In the genomic region with DNA sequence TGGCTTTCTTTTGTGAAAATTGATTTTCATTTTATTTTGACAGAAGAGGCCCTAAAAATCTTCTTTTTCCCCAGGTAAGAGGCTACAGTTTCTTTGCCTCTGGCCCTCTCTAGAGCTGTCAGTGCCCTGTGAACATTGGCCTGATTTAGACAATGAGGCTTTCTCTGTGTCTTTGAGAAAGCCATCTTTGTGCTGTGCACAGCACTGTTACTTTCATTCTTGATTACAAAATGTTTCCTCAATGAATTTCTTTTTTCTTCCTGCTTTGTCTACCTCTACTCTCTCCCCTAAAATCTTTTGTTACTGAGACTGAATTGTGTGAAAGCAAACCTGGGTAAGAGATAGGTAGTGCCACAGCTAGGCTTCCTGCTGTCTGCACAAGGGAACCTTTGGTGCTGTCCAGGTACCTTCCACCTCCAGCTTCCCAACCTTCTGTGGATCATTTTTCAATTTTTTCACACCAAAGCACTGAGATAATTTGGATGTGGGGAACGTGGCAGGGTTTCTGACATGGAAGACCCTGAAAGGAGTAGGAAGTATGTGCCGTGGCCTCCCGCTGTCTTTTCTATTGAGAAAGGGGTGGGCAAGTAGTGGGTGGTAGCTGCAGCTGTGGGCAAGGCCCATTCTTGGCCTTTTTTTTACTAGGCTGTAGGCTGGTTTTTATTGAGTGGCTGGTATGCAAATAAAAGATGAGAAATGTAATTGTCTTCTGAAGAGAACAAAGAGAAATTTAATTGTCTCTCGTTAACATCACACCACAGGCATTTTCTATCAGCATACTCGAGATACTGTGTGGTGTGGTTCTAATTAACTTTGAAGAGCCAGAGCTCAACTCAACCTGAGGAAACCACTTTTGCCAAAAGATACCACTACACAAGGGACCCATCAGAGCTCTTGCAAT, we compare ENCODE assay signal across 10 cellular contexts. TPM values are rescaled to one million over a fixed set of nuclear protein-coding genes. Genes with fewer than 3 reads are reported as not detected.
DNase-seq lines count a peak whose midpoint lies in the region; TF ChIP-seq lines count a peak whose summit lies in the region.
"Had no signal": no experiment of that assay in that cellular context is flagged by ENCODE, and none has a peak within 500 bp of the region (broad histone marks: within the 10 kb centered on the region; RNA-seq: fewer than 3 reads in every experiment).

No MANE protein-coding gene starts in this region.

- H4K20me1 ChIP-seq in osteoblast (ENCODE audit: insufficient read depth, low read length) = no peaks in the 10 kb centered on the region

- H3K4me3 ChIP-seq in CD8-positive, alpha-beta memory T cell (ENCODE audit: low read length) = no peak overlapping the region
- H3K4me3 ChIP-seq in osteoblast (ENCODE audit: insufficient read depth, low read length) = no peak overlapping the region
- H3K4me3 ChIP-seq: upper lobe of left lung had no signal

- H3K4me1 ChIP-seq in CD8-positive, alpha-beta memory T cell (ENCODE audit: insufficient read depth, low read length) = peaks cover 80% of the 10 kb centered on the region
- peaks cover 28% of the 10 kb centered on the region for H3K4me1 ChIP-seq in osteoblast (ENCODE audit: insufficient read depth, low read length)

- no peaks in the 10 kb centered on the region for H3K27me3 Mint-ChIP-seq in CD8-positive, alpha-beta memory T cell

- peak overlapping the region; percentile 58 to 93 (median 86) for H3K27ac Mint-ChIP-seq in CD8-positive, alpha-beta memory T cell

- no peaks in the 10 kb centered on the region for H3K9me3 ChIP-seq in CD8-positive, alpha-beta memory T cell (ENCODE audit: low read length)
- H3K9me3 ChIP-seq in osteoblast (ENCODE audit: low read depth, low read length) = no peaks in the 10 kb centered on the region
- H3K9me3 ChIP-seq: upper lobe of left lung had no signal

- H3K4me1 Mint-ChIP-seq in CD8-positive, alpha-beta memory T cell = peaks cover 82 to 97% (median 92%) of the 10 kb centered on the region in 3 donors

- H3K4me2 ChIP-seq in osteoblast (ENCODE audit: insufficient read depth, low read length) = no peak overlapping the region

- CTCF ChIA-PET in CD8-positive, alpha-beta memory T cell (lab: Charles Lee) = interaction anchor here (1.1 to 2.4 kb wide), 4 partner anchors 14 to 46 kb away, joined by 3 to 6 read pairs (median 4); no protein-coding TSS in a partner anchor

- DNase-seq in CD8-positive, alpha-beta memory T cell = peak in 1 of 5 donors; percentile 31
- peak; percentile 33 for DNase-seq in NCI-H146 (lab: John Stamatoyannopoulos, UW)
- no peak for DNase-seq in osteoblast (ENCODE audit: insufficient read length, low spot score, missing footprints)
- DNase-seq in AG20443 (ENCODE audit: low spot score) = no peak
- no peak for DNase-seq in NCI-H2081 treated with DMSO at 0.1 percent for 48 hours (lab: John Stamatoyannopoulos, UW)
- DNase-seq in SHP77 treated with DMSO at 0.1 percent for 48 hours (lab: John Stamatoyannopoulos, UW) = no peak
- DNase-seq in stimulated activated CD4-positive, alpha-beta T cell treated with anti-CD3 and anti-CD28 coated beads, Interleukin-2, amount 100 ng/mL, for 24 hours = no peak
- DNase-seq: Kasumi-1, upper lobe of left lung had no signal

- H3K27ac ChIP-seq in CD8-positive, alpha-beta memory T cell (ENCODE audit: low read depth, low read length) = no peak overlapping the region
- H3K27ac ChIP-seq in cingulate gyrus (ENCODE audit: low read depth, low read length) = peak overlapping the region; percentile 76
- peak overlapping the region; percentile 43 for H3K27ac ChIP-seq in osteoblast (ENCODE audit: low read depth, low read length)

- H3K36me3 Mint-ChIP-seq in CD8-positive, alpha-beta memory T cell = peaks cover 0 to 24% (median 7%) of the 10 kb centered on the region in 3 donors

- no peaks in the 10 kb centered on the region for H3K36me3 ChIP-seq in CD8-positive, alpha-beta memory T cell (ENCODE audit: insufficient read depth, low read length)
- H3K36me3 ChIP-seq in osteoblast (ENCODE audit: insufficient read depth, low read length) = no peaks in the 10 kb centered on the region
- H3K36me3 ChIP-seq: upper lobe of left lung had no signal

- POLR2A ChIA-PET in CD8-positive, alpha-beta memory T cell (lab: Charles Lee) = interaction anchor here (1.1 to 2.3 kb wide), 3 partner anchors 16 to 67 kb away, joined by 3 to 18 read pairs (median 7); a partner anchor contains a TSS

- peak overlapping the region; percentile 58 to 78 (median 71) for H3K4me3 Mint-ChIP-seq in CD8-positive, alpha-beta memory T cell

- no peak for TF ChIP-seq CTCF in osteoblast (IDR thresholded peaks at IDR 0.05; ENCODE audit: extremely low read depth, low read depth, low read length)

- no peaks in the 10 kb centered on the region for H3K27me3 ChIP-seq in CD8-positive, alpha-beta memory T cell (ENCODE audit: insufficient read depth, low read length, poor library complexity, severe bottlenecking)
- no peaks in the 10 kb centered on the region for H3K27me3 ChIP-seq in osteoblast (ENCODE audit: insufficient read depth, low read length)
- H3K27me3 ChIP-seq: upper lobe of left lung had no signal

- no peaks in the 10 kb centered on the region for H3K9me3 Mint-ChIP-seq in CD8-positive, alpha-beta memory T cell

- no peak overlapping the region for H2AFZ ChIP-seq in osteoblast (ENCODE audit: low read length)

- peaks cover 77% of the 10 kb centered on the region for H3K79me2 ChIP-seq in osteoblast (ENCODE audit: insufficient read depth, low read length)

RNA-seq across cellular contexts. Expression of a gene that starts 21.0 kb away (rescaled TPM):
- total RNA-seq in CD8-positive, alpha-beta memory T cell = 100 to 1,000 TPM; 165 to 169 TPM
- polyA plus RNA-seq in CD8-positive, alpha-beta memory T cell = 52.9 TPM
- total RNA-seq in osteoblast = 55.7 and 57.5 TPM in 2 replicates

RNA-seq across cellular contexts. Expression of a gene that starts 53.1 kb away (rescaled TPM):
- 100 to 1,000 TPM; 214 to 221 TPM for total RNA-seq in CD8-positive, alpha-beta memory T cell
- 193 TPM for polyA plus RNA-seq in CD8-positive, alpha-beta memory T cell
- 263 and 281 TPM in 2 replicates for total RNA-seq in osteoblast
